1 cellular context compared by ENCODE assay signal in genomic region chr19:43525836-43526771, GRCh38.
TF ChIP-seq lines count a peak whose summit lies in the region.

No MANE protein-coding gene starts in this region.

TF ChIP-seq in endothelial cell of umbilical vein, 7 proteins besides CTCF, POLR2A, EP300 and RAD21:
- TF ChIP-seq GATA2 (IDR thresholded peaks at IDR 0.05; ENCODE audit: insufficient read depth, insufficient read length, low read depth, low read length) (no peak), MAX (IDR thresholded peaks at IDR 0.05; ENCODE audit: insufficient read depth, insufficient read length) (no peak)
